In the genomic region with DNA sequence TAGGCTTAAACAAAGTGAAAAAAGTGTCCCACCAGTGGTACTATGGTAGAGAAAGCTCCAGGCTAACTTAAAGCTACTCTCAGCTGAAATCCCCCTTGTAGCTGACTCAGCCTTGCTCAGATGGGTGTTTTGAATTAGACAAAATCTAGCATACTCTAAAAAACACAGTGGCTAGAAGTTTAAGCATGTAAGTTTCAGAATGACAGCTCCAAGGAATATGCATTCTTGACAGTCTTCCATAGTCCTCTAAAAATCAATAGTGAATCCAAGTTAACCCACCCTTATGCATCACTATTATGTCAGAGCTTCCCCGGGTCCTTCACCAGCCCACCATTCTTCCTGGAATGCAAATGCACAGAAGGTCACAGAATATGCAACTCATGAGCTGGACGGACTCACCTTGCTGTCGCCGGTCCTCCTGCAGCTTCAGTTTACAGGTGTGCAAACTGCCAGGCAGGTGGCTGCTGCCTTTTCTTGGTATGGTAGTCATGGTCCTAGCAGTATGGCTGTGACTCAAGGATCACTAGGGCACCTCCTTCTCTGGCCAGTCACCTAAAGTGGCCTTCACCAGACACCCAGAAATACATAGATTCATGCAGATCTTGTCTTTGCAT, we compare ENCODE assay signal across 13 cellular contexts. TPM values are rescaled to one million over a fixed set of nuclear protein-coding genes. Genes with fewer than 3 reads are reported as not detected.
DNase-seq lines count a peak whose midpoint lies in the region; ATAC-seq and TF ChIP-seq lines count a peak whose summit lies in the region.
"Had no signal": no experiment of that assay in that cellular context is flagged by ENCODE, and none has a peak within 500 bp of the region (broad histone marks: within the 10 kb centered on the region; RNA-seq: fewer than 3 reads in every experiment).

No MANE protein-coding gene starts in this region.

- peaks cover 7 to 55% (median 22%) of the 10 kb centered on the region in 4 donors for H3K4me1 ChIP-seq in stomach
- H3K4me1 ChIP-seq in CD8-positive, alpha-beta T cell (ENCODE audit: insufficient read depth, low read length): no peaks in the 10 kb centered on the region

- TF ChIP-seq CTCF in LNCaP clone FGC (IDR thresholded peaks at IDR 0.05; ENCODE audit: control insufficient read depth, extremely low read depth, insufficient read depth) (no peak), astrocyte of the spinal cord (IDR thresholded peaks at IDR 0.05; ENCODE audit: low read depth, low read length) (no peak), stomach (IDR thresholded peaks at IDR 0.05) (no peak)
- no peak for TF ChIP-seq CTCF in CD8-positive, alpha-beta T cell (IDR thresholded peaks at IDR 0.05)

- no peaks in the 10 kb centered on the region for H3K27me3 ChIP-seq in stomach
- no peaks in the 10 kb centered on the region for H3K27me3 ChIP-seq in CD8-positive, alpha-beta T cell (ENCODE audit: insufficient read depth, low read length)

- ATAC-seq in left colon: peak; percentile 35
- no peak for ATAC-seq in CD8-positive, alpha-beta T cell

- in situ Hi-C loops in astrocyte of the spinal cord (cut with HindIII; ENCODE audit: low sequenced_read_pairs): no loop called here

- H3K9me3 Mint-ChIP-seq in CD8-positive, alpha-beta T cell: no peaks in the 10 kb centered on the region

- peak overlapping the region; percentile 42 for H3K4me3 ChIP-seq in LNCaP clone FGC (ENCODE audit: low read depth, low read length)
- peak overlapping the region; percentile 46 for H3K4me3 ChIP-seq in astrocyte of the spinal cord (ENCODE audit: low read depth, low read length)
- H3K4me3 ChIP-seq in stomach: peak overlapping the region in 3 of 4 donors; percentile 18 to 32 (median 23)
- H3K4me3 ChIP-seq in CD8-positive, alpha-beta T cell (ENCODE audit: low read depth, low read length): no peak overlapping the region
- H3K4me3 ChIP-seq: GM12878 had no signal

- H3K27me3 Mint-ChIP-seq in CD8-positive, alpha-beta T cell (ENCODE audit: low read depth): peaks cover 19% of the 10 kb centered on the region

- no peak overlapping the region for H3K4me3 Mint-ChIP-seq in CD8-positive, alpha-beta T cell

- TF ChIP-seq POLR2A in stomach (IDR thresholded peaks at IDR 0.05): no peak

- CTCF ChIA-PET in CD8-positive, alpha-beta T cell (lab: Charles Lee): no interaction called here

- 22 to 49% (median 39%) methylated on average over 4 of the region's 4 CpGs for WGBS in stomach, 5 donors

- no peak for TF ChIP-seq EP300 in stomach (IDR thresholded peaks at IDR 0.05)

- peak overlapping the region; percentile 63 to 88 (median 77) for H3K27ac ChIP-seq in stomach
- no peak overlapping the region for H3K27ac ChIP-seq in CD8-positive, alpha-beta T cell (ENCODE audit: low read depth, low read length)

- H3K36me3 ChIP-seq in stomach: no peaks in the 10 kb centered on the region
- H3K36me3 ChIP-seq in CD8-positive, alpha-beta T cell (ENCODE audit: insufficient read depth, low read length): no peaks in the 10 kb centered on the region

- POLR2A ChIA-PET in CD8-positive, alpha-beta T cell (lab: Charles Lee): no interaction called here

- intact Hi-C loops in left colon (cut with DNase I, micrococcal nuclease): loop anchor here in 1 of 2 donors (5.0 kb wide), 2 partner anchors 39 to 124 kb away; no protein-coding TSS in a partner anchor
- intact Hi-C loops in stomach (cut with DNase I; ENCODE audit: low total_unique reads): loop anchor here (5.0 kb wide), 1 partner anchor 34 kb away; no protein-coding TSS in a partner anchor
- intact Hi-C loops in CD8-positive, alpha-beta T cell (cut with DNase I, micrococcal nuclease): loop anchor here (10.0 kb wide), 2 partner anchors 216 to 226 kb away; no protein-coding TSS in a partner anchor

- H3K36me3 Mint-ChIP-seq in CD8-positive, alpha-beta T cell: no peaks in the 10 kb centered on the region

- peak; percentile 48 for DNase-seq in LNCaP clone FGC (ENCODE audit: low read depth)
- DNase-seq in astrocyte of the spinal cord (ENCODE audit: low read depth, low spot score): no peak
- no peak for DNase-seq in left colon
- peak; percentile 38 for DNase-seq in stomach
- DNase-seq in D341Med (ENCODE audit: low spot score): no peak
- DNase-seq in pons (ENCODE audit: low spot score): no peak
- no peak for DNase-seq in SHP77 treated with DMSO at 0.1 percent for 48 hours (lab: John Stamatoyannopoulos, UW)
- no peak for DNase-seq in CD8-positive, alpha-beta T cell
- DNase-seq: COR-L47, NCI-H524 treated with DMSO at 0.1 percent for 48 hours, occipital lobe, SK-N-SH had no signal

- H3K27ac Mint-ChIP-seq in CD8-positive, alpha-beta T cell: no peak overlapping the region

- H3K9me3 ChIP-seq in stomach: no peaks in the 10 kb centered on the region
- H3K9me3 ChIP-seq in CD8-positive, alpha-beta T cell (ENCODE audit: low read length): no peaks in the 10 kb centered on the region
- H3K9me3 ChIP-seq: SK-N-SH had no signal

- H3K4me1 Mint-ChIP-seq in CD8-positive, alpha-beta T cell (ENCODE audit: low read depth): peaks cover 5% of the 10 kb centered on the region

RNA-seq across cellular contexts. Expression of gene RANBP3L, which starts 0.7 kb away (rescaled TPM):
- under 1 TPM in 1 of 2 donors, not detected in 1; 0.17 TPM for total RNA-seq in left colon
- total RNA-seq in stomach: 10 to 100 TPM in 1 of 5 donors, 1 to 10 TPM in 2, not detected in 2; 2.3 to 17.0 (median 2.9) TPM
- 1 to 10 TPM in 1 of 3 donors, under 1 TPM in 2; 0.20 to 1.4 (median 0.93) TPM for polyA plus RNA-seq in stomach
- total RNA-seq in CD8-positive, alpha-beta T cell: not detected
- polyA plus RNA-seq: SK-N-SH had no signal

RNA-seq across cellular contexts. Expression of gene NADK2, which starts 59.3 kb away (rescaled TPM):
- 10 to 100 TPM; 26.1 to 29.8 TPM for total RNA-seq in left colon
- total RNA-seq in stomach: 100 to 1,000 TPM in 1 of 5 donors, 10 to 100 TPM in 4; 20.4 to 132 (median 60.6) TPM
- polyA plus RNA-seq in stomach: 10 to 100 TPM in 2 of 3 donors, 1 to 10 TPM in 1; 9.1 to 15.9 (median 15.9) TPM
- total RNA-seq in CD8-positive, alpha-beta T cell: 10 to 100 TPM; 11.1 to 12.3 TPM

Comparison
In these comparisons a context has a peak if more than half of its experiments do, and no peak if none do; other contexts are left out.
1. DNase-seq: peak in LNCaP clone FGC (single experiment) and stomach (single experiment); none in astrocyte of the spinal cord (single experiment), left colon (0 of 2), D341Med (single experiment), pons (single experiment), SHP77 treated with DMSO at 0.1 percent for 48 hours (single experiment) and CD8-positive, alpha-beta T cell (0 of 7).